ENCODE assay signal across 21 cellular contexts in the genomic region with DNA sequence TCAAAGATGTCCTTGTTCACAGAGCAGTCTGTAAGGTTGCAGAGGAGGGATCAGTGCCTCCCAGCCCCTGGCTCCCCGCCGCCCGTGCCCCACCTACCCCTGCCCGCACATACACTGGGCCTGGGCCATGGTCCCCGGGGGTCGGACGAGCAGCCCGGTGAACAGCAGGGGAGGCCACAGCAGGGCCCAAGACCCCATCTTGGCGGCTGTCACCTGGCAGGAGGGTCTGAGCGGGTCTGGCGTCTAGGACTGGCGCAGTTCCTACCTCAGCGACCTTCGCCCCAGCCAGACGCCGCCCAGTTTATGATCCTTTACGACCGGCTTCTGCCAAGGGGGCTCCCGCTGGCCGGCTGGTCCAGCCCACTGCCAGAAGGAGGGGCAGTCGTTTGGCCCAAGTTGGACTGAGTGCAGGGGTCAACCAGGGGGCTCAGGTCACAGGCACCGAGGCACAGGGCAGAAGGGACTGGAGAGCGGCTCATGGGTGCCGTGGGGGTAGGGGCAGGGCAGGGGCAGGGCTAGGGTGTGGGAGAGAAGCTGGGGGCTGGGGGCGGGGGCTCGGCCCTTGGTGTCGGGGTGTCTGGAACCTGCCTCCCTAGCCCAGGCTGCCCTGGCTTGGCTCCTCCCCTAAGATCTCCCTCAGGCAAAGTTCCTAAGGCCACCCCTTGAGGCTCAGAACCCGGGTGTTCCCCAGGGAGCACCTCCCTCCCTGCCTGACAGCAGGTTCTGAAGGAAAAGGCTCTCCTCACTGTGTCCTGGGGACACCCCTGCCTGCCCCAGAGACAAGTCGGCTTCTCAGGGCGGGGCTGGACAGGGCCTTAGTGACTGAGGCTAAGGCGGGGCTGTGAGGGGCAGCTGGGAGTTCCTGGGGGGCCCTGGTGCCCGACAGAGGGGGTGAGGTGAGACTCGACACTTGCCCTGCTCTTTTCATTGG. TPM values are rescaled to one million over a fixed set of nuclear protein-coding genes. Genes with fewer than 3 reads are reported as not detected.
DNase-seq lines count a peak whose midpoint lies in the region; ATAC-seq, FAIRE-seq and TF ChIP-seq lines count a peak whose summit lies in the region.
"Had no signal": no experiment of that assay in that cellular context is flagged by ENCODE, and none has a peak within 500 bp of the region (broad histone marks: within the 10 kb centered on the region; RNA-seq: fewer than 3 reads in every experiment).

A gene with protein sequence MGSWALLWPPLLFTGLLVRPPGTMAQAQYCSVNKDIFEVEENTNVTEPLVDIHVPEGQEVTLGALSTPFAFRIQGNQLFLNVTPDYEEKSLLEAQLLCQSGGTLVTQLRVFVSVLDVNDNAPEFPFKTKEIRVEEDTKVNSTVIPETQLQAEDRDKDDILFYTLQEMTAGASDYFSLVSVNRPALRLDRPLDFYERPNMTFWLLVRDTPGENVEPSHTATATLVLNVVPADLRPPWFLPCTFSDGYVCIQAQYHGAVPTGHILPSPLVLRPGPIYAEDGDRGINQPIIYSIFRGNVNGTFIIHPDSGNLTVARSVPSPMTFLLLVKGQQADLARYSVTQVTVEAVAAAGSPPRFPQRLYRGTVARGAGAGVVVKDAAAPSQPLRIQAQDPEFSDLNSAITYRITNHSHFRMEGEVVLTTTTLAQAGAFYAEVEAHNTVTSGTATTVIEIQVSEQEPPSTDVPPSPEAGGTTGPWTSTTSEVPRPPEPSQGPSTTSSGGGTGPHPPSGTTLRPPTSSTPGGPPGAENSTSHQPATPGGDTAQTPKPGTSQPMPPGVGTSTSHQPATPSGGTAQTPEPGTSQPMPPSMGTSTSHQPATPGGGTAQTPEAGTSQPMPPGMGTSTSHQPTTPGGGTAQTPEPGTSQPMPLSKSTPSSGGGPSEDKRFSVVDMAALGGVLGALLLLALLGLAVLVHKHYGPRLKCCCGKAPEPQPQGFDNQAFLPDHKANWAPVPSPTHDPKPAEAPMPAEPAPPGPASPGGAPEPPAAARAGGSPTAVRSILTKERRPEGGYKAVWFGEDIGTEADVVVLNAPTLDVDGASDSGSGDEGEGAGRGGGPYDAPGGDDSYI (minus strand): TSS at position 251 of the 931 bp plus-strand sequence. CDS start 53 bp downstream, at position 198.

- RAD21 ChIA-PET in GM12878 (lab: Charles Lee; ENCODE audit: unreplicated experiment), result no interaction called here

- H3K4ac ChIP-seq in mesenchymal stem cell (ENCODE audit: low read depth in 1 of 2, low read length in 2 of 2), result no peak within 1 kb of the TSS

- no peaks in the 10 kb centered on the region for H4K20me1 ChIP-seq in GM12878 (ENCODE audit: control insufficient read depth, insufficient read depth)

- SMC1A ChIA-PET in GM12878 (lab: Charles Lee; ENCODE audit: uncharacterized antibody, unreplicated experiment), result no interaction called here

- no peak within 1 kb of the TSS for H3K14ac ChIP-seq in mesenchymal stem cell (ENCODE audit: low read length in 2 of 2)

- no peak within 1 kb of the TSS for H3K4me3 ChIP-seq in left ventricle myocardium inferior
- H3K4me3 ChIP-seq in GM12878, result no peak within 1 kb of the TSS
- no peak within 1 kb of the TSS for H3K4me3 ChIP-seq in mesenchymal stem cell (ENCODE audit: insufficient read depth in 1 of 2, low read depth in 1 of 2, low read length in 2 of 2)
- H3K4me3 ChIP-seq in upper lobe of right lung, result no peak within 1 kb of the TSS
- H3K4me3 ChIP-seq: breast epithelium, dorsolateral prefrontal cortex, gastroesophageal sphincter, GM23248 had no signal

- H3K79me1 ChIP-seq in mesenchymal stem cell (replicated peaks; ENCODE audit: low read length, poor library complexity, severe bottlenecking), result peaks cover 2% of the 10 kb centered on the region

- H3K36me3 ChIP-seq in left ventricle myocardium inferior (no peaks in the 10 kb centered on the region), GM12878 (ENCODE audit: control insufficient read depth in 2 of 2, insufficient read depth in 2 of 2, low read length in 1 of 2) (no peaks in the 10 kb centered on the region), mesenchymal stem cell (ENCODE audit: control insufficient read depth in 1 of 2, insufficient read depth in 2 of 2, low read depth in 1 of 2, low read length in 2 of 2) (peaks cover 0 to 49% of the 10 kb centered on the region in 2 experiments), upper lobe of right lung (no peaks in the 10 kb centered on the region)
- H3K36me3 ChIP-seq: breast epithelium had no signal

- H3K27ac ChIP-seq in left ventricle myocardium inferior (replicated peaks) (no peak within 1 kb of the TSS), GM12878 (ENCODE audit: control insufficient read depth, insufficient read depth) (no peak within 1 kb of the TSS), mesenchymal stem cell (ENCODE audit: low read length, poor library complexity, severe bottlenecking) (no peak within 1 kb of the TSS), upper lobe of right lung (no peak within 1 kb of the TSS)
- H3K27ac ChIP-seq: breast epithelium, dorsolateral prefrontal cortex, gastroesophageal sphincter, GM23248 had no signal

- H2BK15ac ChIP-seq in mesenchymal stem cell (ENCODE audit: low read depth, poor library complexity, severe bottlenecking), result no peak within 1 kb of the TSS

- WGBS in GM12878 (ENCODE audit: insufficient coverage, insufficient replicate concordance, low lambda C conversion rate, missing lambda C conversion rate), result 81% methylated on average over 30 of the region's 33 CpGs
- whole genome bisulfite sequencing in mesenchymal stem cell, result 78% methylated on average over 33 of the region's 33 CpGs

- H2AFZ ChIP-seq in GM12878 (ENCODE audit: control insufficient read depth, low read depth, low read length) (no peak within 1 kb of the TSS), mesenchymal stem cell (ENCODE audit: low read depth, low read length) (no peak within 1 kb of the TSS)
- H2AFZ ChIP-seq: GM23248 had no signal

- intact Hi-C loops in Right ventricle myocardium superior (cut with DNase I), result no loop called here
- intact Hi-C loops in left ventricle myocardium inferior (cut with micrococcal nuclease), result no loop called here
- intact Hi-C loops in GM12878 (cut with micrococcal nuclease; ENCODE audit: unreplicated experiment), result no loop called here
- intact Hi-C loops in upper lobe of right lung (cut with DNase I), result no loop called here

- no peak for TF ChIP-seq RAD21 in GM12878 (IDR thresholded peaks at IDR 0.05; ENCODE audit: insufficient read depth, low read depth, low read length)

- no peak within 1 kb of the TSS for H4K8ac ChIP-seq in mesenchymal stem cell (ENCODE audit: low read length)

- no peak for TF ChIP-seq CTCF in left ventricle myocardium inferior (IDR thresholded peaks at IDR 0.05; ENCODE audit: borderline replicate concordance)
- no peak for TF ChIP-seq CTCF in GM12878 (IDR thresholded peaks at IDR 0.05 in 2 of 3, conservative IDR thresholded peaks at IDR 0.05 in 1 of 3; ENCODE audit: control insufficient read depth in 2 of 3, extremely low read depth in 1 of 3, insufficient read depth in 1 of 3, low read depth in 3 of 3, low read length in 3 of 3)
- no peak for TF ChIP-seq CTCF in upper lobe of right lung (IDR thresholded peaks at IDR 0.05)

- no peak within 1 kb of the TSS for H3K9ac ChIP-seq in GM12878 (ENCODE audit: control insufficient read depth, insufficient read depth, low read length)
- no peak within 1 kb of the TSS for H3K9ac ChIP-seq in mesenchymal stem cell (ENCODE audit: low read length)
- H3K9ac ChIP-seq: GM23248 had no signal

- H3K4me1 ChIP-seq in left ventricle myocardium inferior (peaks cover 19% of the 10 kb centered on the region), GM12878 (ENCODE audit: control insufficient read depth, insufficient read depth, low read length) (peaks cover 18% of the 10 kb centered on the region), mesenchymal stem cell (ENCODE audit: control insufficient read depth, insufficient read depth, low read depth, low read length) (peaks cover 27% of the 10 kb centered on the region), upper lobe of right lung (no peaks in the 10 kb centered on the region)
- H3K4me1 ChIP-seq: breast epithelium had no signal

- H2AK5ac ChIP-seq in mesenchymal stem cell (ENCODE audit: low read length, severe bottlenecking), result no peak within 1 kb of the TSS

- no peak for DNase-seq in Right ventricle myocardium superior
- no peak for DNase-seq in left ventricle myocardium inferior
- DNase-seq in GM12878 (ENCODE audit: low read depth, low spot score), result no peak
- DNase-seq in mesenchymal stem cell, result no peak
- no peak for DNase-seq in activated CD8-positive, alpha-beta memory T cell treated with anti-CD3 and anti-CD28 coated beads, Interleukin-2, amount 50 U/mL, for 4 hours
- no peak for DNase-seq in stimulated activated naive CD4-positive, alpha-beta T cell (lab: John Stamatoyannopoulos, UW)
- no peak for DNase-seq in upper lobe of right lung
- no peak for DNase-seq in NCI-H187 treated with DMSO at 0.1 percent for 48 hours (lab: John Stamatoyannopoulos, UW)
- DNase-seq: activated CD8-positive, alpha-beta T cell treated with anti-CD3 and anti-CD28 coated beads, Interleukin-2, amount 10 ng/mL, durations not matched to agents 7 days and 5 days; CD4-positive, alpha-beta T cell; DMS79 treated with DMSO at 0.1 percent for 48 hours; dorsolateral prefrontal cortex; MV-4-11; NCI-H2029; NCI-H510A had no signal

- H2BK12ac ChIP-seq in mesenchymal stem cell (ENCODE audit: low read length in 2 of 2), result no peak within 1 kb of the TSS

- POLR2A ChIA-PET in GM12878 (lab: Charles Lee), result no interaction called here

- peak; percentile 4 for ATAC-seq in Right ventricle myocardium superior (ENCODE audit: poor library complexity)
- ATAC-seq in GM12878, result 0 out of 3 replicates have a peak, but pooled peaks have one; percentile 10
- no peak for ATAC-seq in upper lobe of right lung
- ATAC-seq: activated CD8-positive, alpha-beta T cell treated with anti-CD3 and anti-CD28 coated beads, Interleukin-2, amount 10 ng/mL, durations not matched to agents 7 days and 5 days; gastroesophageal sphincter; naive thymus-derived CD4-positive, alpha-beta T cell; stimulated activated effector memory CD8-positive, alpha-beta T cell treated with anti-CD3 and anti-CD28 coated beads, Interleukin-12 subunit alpha, Interleukin-12 subunit beta, amount 100 ng/mL, for 72 hours had no signal

- no peak within 1 kb of the TSS for H2BK120ac ChIP-seq in mesenchymal stem cell (ENCODE audit: low read depth, low read length)

- H2BK5ac ChIP-seq in mesenchymal stem cell (ENCODE audit: low read depth, low read length, poor library complexity, severe bottlenecking), result no peak within 1 kb of the TSS

- no peak for TF ChIP-seq POLR2A in GM12878 (IDR thresholded peaks at IDR 0.05; ENCODE audit: low read depth, low read length)

- no peaks in the 10 kb centered on the region for H3K9me3 ChIP-seq in left ventricle myocardium inferior (replicated peaks)
- no peaks in the 10 kb centered on the region for H3K9me3 ChIP-seq in GM12878 (replicated peaks; ENCODE audit: control insufficient read depth, insufficient read depth, low read length)
- no peaks in the 10 kb centered on the region for H3K9me3 ChIP-seq in mesenchymal stem cell (ENCODE audit: control insufficient read depth, low read length)
- no peaks in the 10 kb centered on the region for H3K9me3 ChIP-seq in upper lobe of right lung
- H3K9me3 ChIP-seq: gastroesophageal sphincter had no signal

- BruUV-seq in GM12878 (replicated peaks; lab: Mats Ljungman, UMichigan), result no TSS peak

- no peak for FAIRE-seq in GM12878 (lab: Jason Lieb, UNC)
- FAIRE-seq: GM18507 had no signal

- H3K27me3 ChIP-seq in left ventricle myocardium inferior (ENCODE audit: low read depth), result peaks cover 29% of the 10 kb centered on the region
- no peaks in the 10 kb centered on the region for H3K27me3 ChIP-seq in GM12878 (replicated peaks in 1 of 2; ENCODE audit: control insufficient read depth in 2 of 2, insufficient read depth in 2 of 2, low read length in 1 of 2)
- H3K27me3 ChIP-seq in mesenchymal stem cell (ENCODE audit: control insufficient read depth in 1 of 2, insufficient read depth in 1 of 2, low read length in 2 of 2), result peaks cover 18% of the 10 kb centered on the region in 2 experiments
- H3K27me3 ChIP-seq in upper lobe of right lung, result peaks cover 20% of the 10 kb centered on the region

- no peak within 1 kb of the TSS for H3K18ac ChIP-seq in mesenchymal stem cell (ENCODE audit: low read depth in 1 of 2, low read length in 2 of 2)

- H3K4me2 ChIP-seq in GM12878 (ENCODE audit: control insufficient read depth, insufficient read depth) (no peak within 1 kb of the TSS), mesenchymal stem cell (ENCODE audit: low read length, poor library complexity, severe bottlenecking) (no peak within 1 kb of the TSS)

- CTCF ChIA-PET in GM12878 (lab: Yijun Ruan, JAX), result interaction anchor here (1.1 kb wide), 1 partner anchor 101 kb away, joined by 3 read pairs; no protein-coding TSS in a partner anchor

- in situ Hi-C loops in GM12878 (cut with MboI), result no loop called here

- peak within 1 kb of the TSS; percentile 20 for H4K91ac ChIP-seq in mesenchymal stem cell (ENCODE audit: low read length)

- no peak within 1 kb of the TSS for H3K23ac ChIP-seq in mesenchymal stem cell (ENCODE audit: low read length in 2 of 2)

- no peaks in the 10 kb centered on the region for H3K79me2 ChIP-seq in GM12878 (ENCODE audit: control insufficient read depth, insufficient read depth, low read length)

- no peak for TF ChIP-seq EP300 in GM12878 (IDR thresholded peaks at IDR 0.05; ENCODE audit: borderline replicate concordance in 1 of 2, control insufficient read depth in 1 of 2, low read depth in 2 of 2, low read length in 2 of 2)

RNA-seq across cellular contexts. Expression of the gene that starts here (rescaled TPM):
- total RNA-seq in Right ventricle myocardium superior (not detected), left ventricle myocardium inferior (not detected), GM12878 (2014; rRNA removed) (0.05 TPM in 1 of 2 replicates, not detected in the other), GM12878 (2014; rRNA removed; fragmentation: Illumina TruSeq; extraction: Trizol) (not detected in 2 replicates), GM12878 (2021) (0.40 TPM in 1 of 2 replicates, not detected in the other), upper lobe of right lung (not detected)
- not detected in 2 replicates for total RNA-seq in GM12878 (2013; cell fraction: nucleolus; rRNA removed)
- not detected for polyA plus RNA-seq in GM12878 (2011; ENCODE audit: low read depth)
- polyA plus RNA-seq in GM12878 (2011; rRNA removed) (not detected in 2 replicates), GM12878 (2014; fragmentation: Illumina TruSeq; extraction: Trizol) (not detected in 2 replicates), GM12878 (2014; fragmentation: Nextera tagmentation; extraction: Ambion mirVana) (not detected), GM12878 (2014; rRNA removed) (0.06 TPM in 1 of 2 replicates, not detected in the other), GM12878 (2016; fragmentation: Nextera tagmentation; extraction: Ambion mirVana) (not detected)
- not detected in 2 replicates for polyA plus RNA-seq in GM12878 (2011; cell fraction: cytosol; rRNA removed)
- not detected in 2 replicates for polyA plus RNA-seq in GM12878 (2011; cell fraction: nucleus; rRNA removed)
- polyA plus RNA-seq in GM12878 (2012), result 0.11 and 0.19 TPM in 2 replicates
- not detected in 2 replicates for polyA minus RNA-seq in GM12878 (2011; rRNA and poly(A)+ RNA removed)
- not detected in 2 replicates for polyA minus RNA-seq in GM12878 (2011; cell fraction: cytosol; rRNA and poly(A)+ RNA removed)
- not detected in 2 replicates for polyA minus RNA-seq in GM12878 (2011; cell fraction: nucleus; rRNA and poly(A)+ RNA removed)
- polyA plus RNA-seq in mesenchymal stem cell (2013, experiment 1 of 2), result not detected
- polyA plus RNA-seq in mesenchymal stem cell (2013, experiment 2 of 2), result not detected
- total RNA-seq: activated CD8-positive, alpha-beta T cell treated with anti-CD3 and anti-CD28 coated beads, Interleukin-2, amount 10 ng/mL, durations not matched to agents 7 days and 5 days; CD4-positive, alpha-beta T cell; dorsolateral prefrontal cortex; gastroesophageal sphincter; GM23248; naive thymus-derived CD4-positive, alpha-beta T cell had no signal
- polyA plus RNA-seq: GM23248; naive thymus-derived CD4-positive, alpha-beta T cell had no signal

Comparison
In these comparisons a context has a peak if more than half of its experiments do, and no peak if none do; other contexts are left out.
1. Peak in ATAC-seq in Right ventricle myocardium superior; RNA of the gene not detected or under 1 TPM.
2. Peak in ATAC-seq in GM12878; RNA of the gene not detected or under 1 TPM.